8 cellular contexts compared by ENCODE assay signal in the genomic region with DNA sequence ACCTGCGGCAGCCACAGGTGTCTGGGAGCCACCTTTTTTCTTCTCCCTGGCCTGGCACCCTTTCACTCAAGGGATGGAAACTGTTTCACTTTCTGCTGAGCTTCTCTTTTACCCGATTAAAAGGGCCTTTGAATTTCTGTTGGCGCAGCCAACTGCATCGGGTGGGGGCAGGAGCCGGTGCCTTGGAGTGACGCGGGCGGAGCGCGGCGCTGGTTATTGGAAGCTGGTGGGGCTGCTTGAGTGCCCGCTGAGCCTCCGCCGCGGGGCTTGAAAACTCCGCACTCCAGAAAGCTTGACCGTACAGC. TPM values are rescaled to one million over a fixed set of nuclear protein-coding genes. Genes with fewer than 3 reads are reported as not detected.
A peak's percentile ranks its signal among the peaks of the same experiment; 100 is the strongest.
DNase-seq lines count a peak whose midpoint lies in the region; ATAC-seq and TF ChIP-seq lines count a peak whose summit lies in the region.

No MANE protein-coding gene starts in this region.

- no peak for DNase-seq in AG04449 (ENCODE audit: low read depth, low spot score)
- peak; percentile 17 to 29 for DNase-seq in NOMO-1 (lab: John Stamatoyannopoulos, UW; ENCODE audit: unreplicated experiment in 2 of 2)
- peak; percentile 77 for DNase-seq in fibroblast of the aortic adventitia (ENCODE audit: low read depth)
- DNase-seq in naive B cell = peak; percentile 67

- WGBS in thymus = 1% methylated on average over 17 of the region's 17 CpGs

- H3K9me3 ChIP-seq in thymus (ENCODE audit: control insufficient read depth) = no peaks in the 10 kb centered on the region

- peak overlapping the region; percentile 74 for H3K27ac ChIP-seq in thymus (ENCODE audit: low read depth)

- POLR2A ChIA-PET in AG04449 (lab: Yijun Ruan, JAX) = interaction anchor here (0.6 to 1.4 kb wide), 2 partner anchors 9 to 65 kb away, joined by 3 to 7 read pairs; no protein-coding TSS in a partner anchor

- H3K4me3 ChIP-seq in AG04449 (ENCODE audit: low read depth, low read length) (peak overlapping the region; percentile 73), fibroblast of the aortic adventitia (ENCODE audit: low read depth, low read length) (peak overlapping the region; percentile 91), thymus (ENCODE audit: low read length) (peak overlapping the region; percentile 58)

- no peaks in the 10 kb centered on the region for H3K9me3 Mint-ChIP-seq in activated T-helper 17 cell treated with anti-CD3 and anti-CD28 coated beads, Interleukin-2, amount 50 U/mL, for 72 hours
- no peaks in the 10 kb centered on the region for H3K9me3 Mint-ChIP-seq in naive B cell

- TF ChIP-seq CTCF in AG04449 (IDR thresholded peaks at IDR 0.05; ENCODE audit: insufficient read depth, low read length, missing control alignments) (no peak), fibroblast of the aortic adventitia (IDR thresholded peaks at IDR 0.05; ENCODE audit: insufficient read depth, low read length) (no peak)

- no peaks in the 10 kb centered on the region for H3K4me1 Mint-ChIP-seq in activated T-helper 17 cell treated with anti-CD3 and anti-CD28 coated beads, Interleukin-2, amount 50 U/mL, for 72 hours
- peaks cover 0 to 19% (median 17%) of the 10 kb centered on the region in 3 donors for H3K4me1 Mint-ChIP-seq in naive B cell

- no peaks in the 10 kb centered on the region for H3K27me3 Mint-ChIP-seq in activated T-helper 17 cell treated with anti-CD3 and anti-CD28 coated beads, Interleukin-2, amount 50 U/mL, for 72 hours
- no peaks in the 10 kb centered on the region for H3K27me3 Mint-ChIP-seq in naive B cell

- H3K4me3 Mint-ChIP-seq in activated T-helper 17 cell treated with anti-CD3 and anti-CD28 coated beads, Interleukin-2, amount 50 U/mL, for 72 hours = peak overlapping the region; percentile 89
- H3K4me3 Mint-ChIP-seq in naive B cell = peak overlapping the region; percentile 82 to 98 (median 96)

- H3K27ac Mint-ChIP-seq in activated T-helper 17 cell treated with anti-CD3 and anti-CD28 coated beads, Interleukin-2, amount 50 U/mL, for 72 hours = peak overlapping the region; percentile 76
- H3K27ac Mint-ChIP-seq in naive B cell = peak overlapping the region; percentile 48 to 89 (median 60)

- ATAC-seq in GM18868 (IDR thresholded peaks at IDR 0.05; ENCODE audit: unreplicated experiment) (peak; percentile 70), HG03095 (IDR thresholded peaks at IDR 0.05; ENCODE audit: unreplicated experiment) (peak; percentile 45), naive B cell (ENCODE audit: low read depth in 2 of 2) (peak; percentile 80 to 81)
- ATAC-seq in activated T-helper 17 cell treated with anti-CD3 and anti-CD28 coated beads, Interleukin-2, amount 50 U/mL, for 72 hours (replicated peaks) = peak; percentile 73

- no peaks in the 10 kb centered on the region for H3K27me3 ChIP-seq in thymus (ENCODE audit: control insufficient read depth, insufficient read depth)

- CTCF ChIA-PET in AG04449 (lab: Yijun Ruan, JAX) = interaction anchor here (0.7 to 2.0 kb wide), 4 partner anchors 9 to 86 kb away, joined by 3 to 7 read pairs (median 4); no protein-coding TSS in a partner anchor

- H3K36me3 Mint-ChIP-seq in activated T-helper 17 cell treated with anti-CD3 and anti-CD28 coated beads, Interleukin-2, amount 50 U/mL, for 72 hours (ENCODE audit: low read depth) = no peaks in the 10 kb centered on the region
- H3K36me3 Mint-ChIP-seq in naive B cell = no peaks in the 10 kb centered on the region

- H3K4me1 ChIP-seq in thymus (ENCODE audit: control insufficient read depth, insufficient read depth, low read length) = peaks cover 5% of the 10 kb centered on the region

- H3K36me3 ChIP-seq in thymus (ENCODE audit: control insufficient read depth, insufficient read depth) = no peaks in the 10 kb centered on the region

RNA-seq across cellular contexts. Expression of a gene that starts 52.0 kb away (rescaled TPM):
- 10 to 100 TPM; 25.9 to 27.3 TPM for total RNA-seq in activated T-helper 17 cell treated with anti-CD3 and anti-CD28 coated beads, Interleukin-2, amount 50 U/mL, for 72 hours
- 61.7 and 105 TPM in 2 replicates for total RNA-seq in fibroblast of the aortic adventitia (ENCODE audit: low replicate concordance)
- 1 to 10 TPM in 1 of 6 donors, under 1 TPM in 4, not detected in 1; 0.35 to 1.5 (median 0.52) TPM for polyA plus RNA-seq in naive B cell (ENCODE audit: low read depth in 6 of 6)
- polyA plus RNA-seq in thymus = 45.3 TPM
